Comparison of ENCODE assay signal across 28 cellular contexts in genomic region chr5:93395891-93396465, GRCh38.
DNase-seq lines count a peak whose midpoint lies in the region; ATAC-seq and TF ChIP-seq lines count a peak whose summit lies in the region.
"Had no signal": no experiment of that assay in that cellular context is flagged by ENCODE, and none has a peak within 500 bp of the region (broad histone marks: within the 10 kb centered on the region; RNA-seq: fewer than 3 reads in every experiment).

No MANE protein-coding gene starts in this region.

- TF ChIP-seq RAD21 in IMR-90 (IDR thresholded peaks at IDR 0.05; ENCODE audit: low read length), result no peak

- no peaks in the 10 kb centered on the region; the same call in 1 of the 2 replicates for H3K4me1 ChIP-seq in IMR-90 (ENCODE audit: control insufficient read depth, insufficient read depth, low read length)
- no peaks in the 10 kb centered on the region for H3K4me1 ChIP-seq in trophoblast cell (ENCODE audit: control insufficient read depth in 1 of 2, insufficient read depth in 2 of 2, low read length in 2 of 2)
- H3K4me1 ChIP-seq: gastrocnemius medialis, testis had no signal

- POLR2A ChIA-PET in IMR-90 (lab: Charles Lee; ENCODE audit: unreplicated experiment), result no interaction called here

- H4K8ac ChIP-seq in IMR-90 (ENCODE audit: low read depth in 2 of 2, low read length in 2 of 2) (no peak overlapping the region), trophoblast cell (ENCODE audit: low read depth, low read length) (no peak overlapping the region)

- H3K27ac ChIP-seq in IMR-90 (ENCODE audit: insufficient read depth, low read length) (peak overlapping the region; percentile 89; the same call in 1 of the 2 replicates), trophoblast cell (ENCODE audit: low read depth, low read length) (no peak overlapping the region)
- H3K27ac ChIP-seq: cardiac muscle cell, gastrocnemius medialis, skin epidermis, testis had no signal

- H3K9me3 ChIP-seq in IMR-90 (ENCODE audit: control insufficient read depth, insufficient read depth, low read length) (no peaks in the 10 kb centered on the region), trophoblast cell (ENCODE audit: insufficient read depth, low read depth, low read length) (no peaks in the 10 kb centered on the region)
- H3K9me3 ChIP-seq: gastrocnemius medialis, testis had no signal

- H2AK9ac ChIP-seq in IMR-90 (replicated peaks; ENCODE audit: low read depth, low read length, poor library complexity), result no peak overlapping the region

- peak; percentile 62 for ATAC-seq in IMR-90 (ENCODE audit: low read depth)
- ATAC-seq in effector memory CD8-positive, alpha-beta T cell (replicated peaks), result no peak
- ATAC-seq: activated CD4-positive, alpha-beta T cell treated with anti-CD3 and anti-CD28 coated beads for 36 hours; gastrocnemius medialis; stimulated activated naive B cell treated with anti-CD40 and anti-IgM and Interleukin-4, amounts not matched to agents 10 μg/mL and 1 μg/mL and 100 μg/mL, for 72 hours had no signal

- H4K5ac ChIP-seq in IMR-90 (ENCODE audit: low read depth, low read length), result no peak overlapping the region; the same call in 1 of the 2 replicates

- H3K79me2 ChIP-seq in trophoblast cell (ENCODE audit: control insufficient read depth, insufficient read depth, low read length, poor library complexity), result no peaks in the 10 kb centered on the region

- CTCF ChIA-PET in IMR-90 (lab: Yijun Ruan, JAX), result no interaction called here

- no peak overlapping the region for H4K12ac ChIP-seq in trophoblast cell (ENCODE audit: low read depth, low read length)

- H3K4me3 Mint-ChIP-seq in brain, result no peak overlapping the region
- no peak overlapping the region for H3K4me3 Mint-ChIP-seq in effector memory CD8-positive, alpha-beta T cell
- H3K4me3 Mint-ChIP-seq: activated CD4-positive, alpha-beta T cell treated with anti-CD3 and anti-CD28 coated beads for 36 hours; activated T-cell treated with anti-CD3 and anti-CD28 coated beads, Interleukin-2, amount 50 U/mL, for 24 hours; CD14-positive monocyte; stimulated activated naive B cell treated with anti-CD40 and anti-IgM and Interleukin-4, amounts not matched to agents 10 μg/mL and 1 μg/mL and 100 μg/mL, for 72 hours had no signal

- no peaks in the 10 kb centered on the region for H4K20me1 ChIP-seq in IMR-90 (ENCODE audit: insufficient read depth, low read length)

- WGBS in IMR-90 (ENCODE audit: extremely low coverage in 2 of 2, insufficient read length in 1 of 2), 2 experiments, result no CpG with 5 or more reads among the region's 3 CpGs
- no CpG with 5 or more reads among the region's 3 CpGs for WGBS in trophoblast cell (ENCODE audit: extremely low coverage, insufficient coverage, insufficient read length)

- H3K9me1 ChIP-seq in IMR-90 (ENCODE audit: insufficient read depth, low read length), result no peaks in the 10 kb centered on the region

- TF ChIP-seq POLR2A in IMR-90 (IDR thresholded peaks at IDR 0.05; ENCODE audit: low read depth, low read length), result no peak

- dilution Hi-C loops in IMR-90 (cut with HindIII; ENCODE audit: low sequenced_read_pairs, unreplicated experiment), result no loop called here

- H2BK120ac ChIP-seq in IMR-90 (ENCODE audit: low read depth, low read length), result no peak overlapping the region
- H2BK120ac ChIP-seq in trophoblast cell (ENCODE audit: insufficient read depth, low read length, poor library complexity), result no peak overlapping the region

- H3K18ac ChIP-seq in IMR-90 (ENCODE audit: low read depth, low read length) (no peak overlapping the region; the same call in 1 of the 2 replicates), trophoblast cell (ENCODE audit: low read length) (no peak overlapping the region)

- H3K27me3 ChIP-seq in IMR-90 (ENCODE audit: control insufficient read depth, insufficient read depth, low read length) (no peaks in the 10 kb centered on the region), trophoblast cell (ENCODE audit: insufficient read depth, low read length) (no peaks in the 10 kb centered on the region)
- H3K27me3 ChIP-seq: cardiac muscle cell, testis had no signal

- H3K23ac ChIP-seq in IMR-90 (ENCODE audit: low read depth, low read length) (no peak overlapping the region), trophoblast cell (ENCODE audit: low read length) (no peak overlapping the region)

- peak overlapping the region in 4 of 5 experiments; percentile 46 to 67 (median 59) for H3K27ac Mint-ChIP-seq in brain
- H3K27ac Mint-ChIP-seq in effector memory CD8-positive, alpha-beta T cell, result no peak overlapping the region
- H3K27ac Mint-ChIP-seq: activated CD4-positive, alpha-beta T cell treated with anti-CD3 and anti-CD28 coated beads for 36 hours; activated T-cell treated with anti-CD3 and anti-CD28 coated beads, Interleukin-2, amount 50 U/mL, for 24 hours; CD14-positive monocyte; stimulated activated naive B cell treated with anti-CD40 and anti-IgM and Interleukin-4, amounts not matched to agents 10 μg/mL and 1 μg/mL and 100 μg/mL, for 72 hours had no signal

- H3K9me3 Mint-ChIP-seq in brain, result peaks cover 14 to 19% (median 16%) of the 10 kb centered on the region in 5 experiments
- peaks cover 0 to 14% of the 10 kb centered on the region in 2 donors for H3K9me3 Mint-ChIP-seq in effector memory CD8-positive, alpha-beta T cell

- H3K14ac ChIP-seq in IMR-90 (replicated peaks; ENCODE audit: low read depth, low read length), result no peak overlapping the region
- no peak overlapping the region for H3K14ac ChIP-seq in trophoblast cell (ENCODE audit: low read length)

- no peak overlapping the region for H3K56ac ChIP-seq in IMR-90 (ENCODE audit: extremely low read depth, insufficient read depth, low read length)

- intact Hi-C loops in IMR-90 (cut with micrococcal nuclease), result no loop called here

- no peaks in the 10 kb centered on the region for H3K79me1 ChIP-seq in IMR-90 (ENCODE audit: low read depth in 1 of 2, low read length in 2 of 2)
- no peaks in the 10 kb centered on the region for H3K79me1 ChIP-seq in trophoblast cell (ENCODE audit: low read length)

- no peak overlapping the region for H4K91ac ChIP-seq in IMR-90 (ENCODE audit: insufficient read depth, low read depth, low read length)
- H4K91ac ChIP-seq in trophoblast cell (ENCODE audit: low read depth, low read length), result no peak overlapping the region

- H2BK5ac ChIP-seq in IMR-90 (ENCODE audit: low read depth, low read length, poor library complexity, severe bottlenecking), result no peak overlapping the region
- H2BK5ac ChIP-seq in trophoblast cell (ENCODE audit: low read depth, low read length, poor library complexity), result no peak overlapping the region

- no peak overlapping the region for H2AK5ac ChIP-seq in IMR-90 (ENCODE audit: low read depth, low read length)
- H2AK5ac ChIP-seq in trophoblast cell (ENCODE audit: low read length), result no peak overlapping the region

- no peaks in the 10 kb centered on the region for H3K36me3 Mint-ChIP-seq in brain
- H3K36me3 Mint-ChIP-seq in effector memory CD8-positive, alpha-beta T cell (ENCODE audit: insufficient read depth), result peaks cover 2% of the 10 kb centered on the region
- H3K36me3 Mint-ChIP-seq: CD14-positive monocyte; stimulated activated naive B cell treated with anti-CD40 and anti-IgM and Interleukin-4, amounts not matched to agents 10 μg/mL and 1 μg/mL and 100 μg/mL, for 72 hours had no signal

- no peak overlapping the region for H2BK12ac ChIP-seq in trophoblast cell (ENCODE audit: low read length)

- H3K4me3 ChIP-seq in IMR-90 (ENCODE audit: insufficient read depth, low read depth, low read length) (no peak overlapping the region), trophoblast cell (ENCODE audit: low read depth, low read length) (no peak overlapping the region)
- H3K4me3 ChIP-seq: cardiac muscle cell, gastrocnemius medialis, lung, skin epidermis, testis had no signal

- H3K9ac ChIP-seq in IMR-90 (ENCODE audit: low read depth, low read length) (no peak overlapping the region), trophoblast cell (ENCODE audit: low read length) (no peak overlapping the region)

- H2BK15ac ChIP-seq in IMR-90 (ENCODE audit: low read depth, low read length), result no peak overlapping the region

- no peak for TF ChIP-seq CTCF in IMR-90 (conservative IDR thresholded peaks at IDR 0.05; ENCODE audit: low read depth, low read length)
- no peak for TF ChIP-seq CTCF in brain (conservative IDR thresholded peaks at IDR 0.05)

- DNase-seq in IMR-90, result peak; percentile 34
- peak; percentile 36 to 55 for DNase-seq in NCI-H524 (lab: John Stamatoyannopoulos, UW)
- peak; percentile 29 for DNase-seq in iris pigment epithelial cell (ENCODE audit: low read depth)
- no peak for DNase-seq in pons (ENCODE audit: low spot score)
- DNase-seq in NCI-H128 (lab: John Stamatoyannopoulos, UW; ENCODE audit: unreplicated experiment), result no peak
- no peak for DNase-seq in effector memory CD8-positive, alpha-beta T cell
- no peak for DNase-seq in trophoblast cell
- DNase-seq: activated CD4-positive, alpha-beta T cell treated with anti-CD3 and anti-CD28 coated beads for 36 hours; activated CD8-positive, alpha-beta memory T cell treated with anti-CD3 and anti-CD28 coated beads for 24 hours; activated naive CD4-positive, alpha-beta T cell treated with Interleukin-2 at 50 U/mL for 16 hours; activated T-cell treated with anti-CD3 and anti-CD28 coated beads, Interleukin-2, amount 50 U/mL, for 24 hours; amygdala; dermis blood vessel endothelial cell; gastrocnemius medialis; GDM1; NCI-H1105 treated with DMSO at 0.1 percent for 48 hours; NCI-H2081 treated with DMSO at 0.1 percent for 48 hours; NCI-H510A; nucleus accumbens; stimulated activated CD4-positive, alpha-beta T cell treated with anti-CD3 and anti-CD28 coated beads, Interleukin-2, amount 100 ng/mL, for 24 hours; stimulated activated naive B cell treated with anti-CD40 and anti-IgM and Interleukin-4, amounts not matched to agents 10 μg/mL and 1 μg/mL and 100 μg/mL, for 72 hours; T-helper 1 cell; testis had no signal

- BruUV-seq in IMR-90 (replicated peaks; lab: Mats Ljungman, UMichigan), result no TSS peak

- H3K4me2 ChIP-seq in IMR-90 (ENCODE audit: low read depth, low read length) (no peak overlapping the region), trophoblast cell (ENCODE audit: low read length) (no peak overlapping the region)

- H3K27me3 Mint-ChIP-seq in brain, result peaks cover 7% of the 10 kb centered on the region
- peaks cover 14 to 18% of the 10 kb centered on the region in 2 donors for H3K27me3 Mint-ChIP-seq in effector memory CD8-positive, alpha-beta T cell
- H3K27me3 Mint-ChIP-seq: activated T-cell treated with anti-CD3 and anti-CD28 coated beads, Interleukin-2, amount 50 U/mL, for 24 hours had no signal

- H2BK20ac ChIP-seq in IMR-90 (ENCODE audit: low read depth, low read length), result no peak overlapping the region

- H3K4me1 Mint-ChIP-seq in brain, result peaks cover 10% of the 10 kb centered on the region
- H3K4me1 Mint-ChIP-seq in effector memory CD8-positive, alpha-beta T cell (ENCODE audit: low read depth in 2 of 2), result no peaks in the 10 kb centered on the region
- H3K4me1 Mint-ChIP-seq: activated CD4-positive, alpha-beta T cell treated with anti-CD3 and anti-CD28 coated beads for 36 hours; CD14-positive monocyte; stimulated activated naive B cell treated with anti-CD40 and anti-IgM and Interleukin-4, amounts not matched to agents 10 μg/mL and 1 μg/mL and 100 μg/mL, for 72 hours had no signal

- H3K4ac ChIP-seq in IMR-90 (ENCODE audit: low read depth, low read length) (no peak overlapping the region), trophoblast cell (ENCODE audit: low read depth, low read length) (no peak overlapping the region)

- in situ Hi-C loops in IMR-90 (cut with MboI; ENCODE audit: low sequenced_read_pairs), result no loop called here

- no peaks in the 10 kb centered on the region for H3K36me3 ChIP-seq in IMR-90 (ENCODE audit: control insufficient read depth, insufficient read depth, low read length)
- no peaks in the 10 kb centered on the region for H3K36me3 ChIP-seq in trophoblast cell (ENCODE audit: control insufficient read depth in 1 of 2, insufficient read depth in 2 of 2, low read length in 2 of 2)
- H3K36me3 ChIP-seq: cardiac muscle cell, gastrocnemius medialis had no signal

- no peak overlapping the region for H2AFZ ChIP-seq in IMR-90 (replicated peaks; ENCODE audit: low read length, poor library complexity)
- H2AFZ ChIP-seq in trophoblast cell (ENCODE audit: insufficient read depth, low read length, poor library complexity), result no peak overlapping the region

Comparison
In these comparisons a context has a peak if more than half of its experiments do, and no peak if none do; other contexts are left out.
1. DNase-seq: peak in IMR-90 (single experiment), NCI-H524 (2 of 2) and iris pigment epithelial cell (single experiment); none in pons (single experiment), NCI-H128 (single experiment), effector memory CD8-positive, alpha-beta T cell (0 of 3) and trophoblast cell (0 of 2).
2. H3K27ac Mint-ChIP-seq: peak in brain (4 of 5); none in effector memory CD8-positive, alpha-beta T cell (0 of 2).